Comparison of ENCODE assay signal across 9 cellular contexts in the genomic region with DNA sequence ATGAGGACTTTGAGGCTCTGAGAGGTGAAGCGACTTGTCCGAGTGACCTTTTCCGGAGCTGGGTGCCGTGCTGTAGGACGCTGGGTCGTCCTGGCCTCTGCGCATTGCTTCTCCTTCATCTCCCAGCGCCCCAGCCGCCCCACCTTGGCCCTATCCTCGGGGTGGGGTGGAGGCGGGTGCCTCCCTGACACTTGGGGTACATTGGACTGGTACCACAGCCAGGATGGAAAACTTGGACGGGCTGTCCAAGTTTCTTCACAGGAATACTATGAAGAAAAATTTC.
A peak's percentile ranks its signal among the peaks of the same experiment; 100 is the strongest.
DNase-seq lines count a peak whose midpoint lies in the region; ATAC-seq, FAIRE-seq and TF ChIP-seq lines count a peak whose summit lies in the region.
"Had no signal": no experiment of that assay in that cellular context is flagged by ENCODE, and none has a peak within 500 bp of the region (broad histone marks: within the 10 kb centered on the region; RNA-seq: fewer than 3 reads in every experiment).

No MANE protein-coding gene starts in this region.

- H3K4me3 ChIP-seq in ascending aorta = peak overlapping the region; percentile 58 to 72
- peak overlapping the region in 1 of 2 donors; percentile 69 for H3K4me3 ChIP-seq in kidney (ENCODE audit: low read length in 2 of 2)
- H3K4me3 ChIP-seq in suprapubic skin = peak overlapping the region; percentile 63

- H3K27me3 ChIP-seq in ascending aorta (no peaks in the 10 kb centered on the region), suprapubic skin (no peaks in the 10 kb centered on the region), foreskin keratinocyte (no peaks in the 10 kb centered on the region)

- no peaks in the 10 kb centered on the region for H3K36me3 ChIP-seq in ascending aorta
- H3K36me3 ChIP-seq in kidney (ENCODE audit: control insufficient read depth in 1 of 2, insufficient read depth in 2 of 2, low read length in 2 of 2) = no peaks in the 10 kb centered on the region
- no peaks in the 10 kb centered on the region for H3K36me3 ChIP-seq in suprapubic skin

- no peak for TF ChIP-seq EP300 in suprapubic skin (IDR thresholded peaks at IDR 0.05)

- TF ChIP-seq CTCF in ascending aorta (IDR thresholded peaks at IDR 0.05) (no peak), kidney (IDR thresholded peaks at IDR 0.05; ENCODE audit: borderline replicate concordance, extremely low read depth, insufficient read depth) (no peak), suprapubic skin (IDR thresholded peaks at IDR 0.05) (no peak), foreskin keratinocyte (conservative IDR thresholded peaks at IDR 0.05) (no peak)

- H3K9ac ChIP-seq in kidney (ENCODE audit: low read length in 2 of 2) = peak overlapping the region in 1 of 2 donors; percentile 65

- peak overlapping the region; percentile 83 for H3K4me3 Mint-ChIP-seq in T-helper 1 cell treated with Interleukin-12 subunit alpha and Interleukin-12 subunit beta and Interleukin-4 antibody, amounts not matched to agents 30 μg/mL and 1 μg/mL, for 36 hours

- no peak overlapping the region for H3K27ac Mint-ChIP-seq in T-helper 1 cell treated with Interleukin-12 subunit alpha and Interleukin-12 subunit beta and Interleukin-4 antibody, amounts not matched to agents 30 μg/mL and 1 μg/mL, for 36 hours

- TF ChIP-seq POLR2A in suprapubic skin (IDR thresholded peaks at IDR 0.05) = no peak

- intact Hi-C loops in ascending aorta (cut with DNase I) (no loop called here), kidney (cut with DNase I) (loop anchor here (10.0 kb wide), 1 partner anchor 58 kb away; no protein-coding TSS in a partner anchor)

- no peaks in the 10 kb centered on the region for H3K36me3 Mint-ChIP-seq in T-helper 1 cell treated with Interleukin-12 subunit alpha and Interleukin-12 subunit beta and Interleukin-4 antibody, amounts not matched to agents 30 μg/mL and 1 μg/mL, for 36 hours (ENCODE audit: low read depth)

- peaks cover 5 to 6% of the 10 kb centered on the region in 2 donors for H3K4me1 ChIP-seq in ascending aorta
- H3K4me1 ChIP-seq in kidney (ENCODE audit: control insufficient read depth in 1 of 2, insufficient read depth in 1 of 2, low read depth in 1 of 2, low read length in 2 of 2) = peaks cover 0 to 3% of the 10 kb centered on the region in 2 donors
- H3K4me1 ChIP-seq in suprapubic skin = peaks cover 17% of the 10 kb centered on the region
- peaks cover 3% of the 10 kb centered on the region for H3K4me1 ChIP-seq in foreskin keratinocyte

- H3K27ac ChIP-seq in ascending aorta (peak overlapping the region in 1 of 2 donors; percentile 87), kidney (ENCODE audit: low read depth in 2 of 2, low read length in 2 of 2) (no peak overlapping the region), suprapubic skin (no peak overlapping the region), foreskin keratinocyte (no peak overlapping the region)

- H3K4me1 Mint-ChIP-seq in T-helper 1 cell treated with Interleukin-12 subunit alpha and Interleukin-12 subunit beta and Interleukin-4 antibody, amounts not matched to agents 30 μg/mL and 1 μg/mL, for 36 hours (ENCODE audit: low read depth) = peaks cover 7% of the 10 kb centered on the region

- H3K27me3 Mint-ChIP-seq in T-helper 1 cell treated with Interleukin-12 subunit alpha and Interleukin-12 subunit beta and Interleukin-4 antibody, amounts not matched to agents 30 μg/mL and 1 μg/mL, for 36 hours (ENCODE audit: low read depth) = peaks cover 15% of the 10 kb centered on the region

- no peak for DNase-seq in T-helper 1 cell
- no peak for DNase-seq in ascending aorta (ENCODE audit: low spot score in 2 of 2)
- peak; percentile 74 for DNase-seq in kidney
- DNase-seq in suprapubic skin (ENCODE audit: low spot score in 2 of 2) = no peak
- no peak for DNase-seq in NCI-H1694 treated with DMSO at 0.1 percent for 48 hours (lab: John Stamatoyannopoulos, UW)
- no peak for DNase-seq in foreskin keratinocyte
- DNase-seq in SW 1271 (lab: John Stamatoyannopoulos, UW) = no peak
- DNase-seq: MV-4-11 had no signal

- no peaks in the 10 kb centered on the region for H3K9me3 Mint-ChIP-seq in T-helper 1 cell treated with Interleukin-12 subunit alpha and Interleukin-12 subunit beta and Interleukin-4 antibody, amounts not matched to agents 30 μg/mL and 1 μg/mL, for 36 hours

- 75% methylated on average over 11 of the region's 12 CpGs for WGBS in suprapubic skin

- no peak for FAIRE-seq in kidney (lab: Jason Lieb, UNC)

- no peak for ATAC-seq in foreskin keratinocyte

- no peaks in the 10 kb centered on the region for H3K9me3 ChIP-seq in ascending aorta
- H3K9me3 ChIP-seq in kidney (ENCODE audit: control insufficient read depth in 1 of 2, low read length in 2 of 2) = no peaks in the 10 kb centered on the region
- H3K9me3 ChIP-seq in suprapubic skin = no peaks in the 10 kb centered on the region
